23 cellular contexts compared by ENCODE assay signal in genomic region chr4:165515201-165515600, GRCh38.
"Had no signal": no experiment of that assay in that cellular context is flagged by ENCODE, and none has a peak within 500 bp of the region (broad histone marks: within the 10 kb centered on the region; RNA-seq: fewer than 3 reads in every experiment).

No MANE protein-coding gene starts in this region.

- ATAC-seq: HepG2 had no signal

- H3K4me3 ChIP-seq: SJSA1, SK-N-MC had no signal

- H3K36me3 ChIP-seq: SJSA1 had no signal

- H3K9me3 ChIP-seq: SJSA1 had no signal

- H3K27ac ChIP-seq: KMS-11, SJSA1, SK-N-MC had no signal

- H3K4me1 ChIP-seq: SJSA1 had no signal

- DNase-seq: IMR-90, Kasumi-1, MM.1S, NCI-H1048, NCI-H1105, NCI-H1417, NCI-H1436 treated with DMSO at 0.1 percent for 48 hours, NCI-H1694, NCI-H187 treated with DMSO at 0.1 percent for 48 hours, NCI-H2029 treated with DMSO at 0.1 percent for 48 hours, NCI-H2171 treated with DMSO at 0.1 percent for 48 hours, NCI-H345, NCI-H446 treated with DMSO at 0.1 percent for 48 hours, NCI-H510A treated with DMSO at 0.1 percent for 48 hours, NCI-H526, NCI-H82, Right ventricle myocardium superior, RPMI8226, SIG-M5 had no signal

- H3K27me3 ChIP-seq: SJSA1 had no signal
